ENCODE assay signal across 6 cellular contexts in the genomic region with DNA sequence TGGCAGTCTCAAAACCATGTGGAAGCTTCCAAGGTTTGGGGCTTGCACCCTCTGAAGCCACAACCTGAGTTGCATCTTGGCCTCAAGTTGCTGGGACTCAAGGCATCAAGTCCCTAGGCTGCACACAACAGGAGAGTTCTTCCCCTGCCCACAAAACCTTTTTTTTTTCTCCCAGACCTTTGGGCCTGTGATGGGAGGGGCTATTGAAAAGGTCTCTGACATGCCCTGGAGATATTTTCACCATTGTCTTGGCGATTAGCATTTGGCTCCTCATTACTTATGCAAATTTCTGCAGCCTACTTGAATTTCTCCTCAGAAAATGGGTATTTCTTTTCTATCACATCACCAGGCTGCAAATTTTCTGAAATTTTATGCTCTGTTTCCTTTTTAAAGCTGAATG.
"Had no signal": no experiment of that assay in that cellular context is flagged by ENCODE, and none has a peak within 500 bp of the region (broad histone marks: within the 10 kb centered on the region; RNA-seq: fewer than 3 reads in every experiment).

No MANE protein-coding gene starts in this region.

- H3K27ac ChIP-seq: HL-60 had no signal

- ATAC-seq: HepG2, K562 had no signal

- H3K4me3 ChIP-seq: K562 had no signal

- DNase-seq: IMR-90, KBM-7, KG1 had no signal
